In the genomic region with DNA sequence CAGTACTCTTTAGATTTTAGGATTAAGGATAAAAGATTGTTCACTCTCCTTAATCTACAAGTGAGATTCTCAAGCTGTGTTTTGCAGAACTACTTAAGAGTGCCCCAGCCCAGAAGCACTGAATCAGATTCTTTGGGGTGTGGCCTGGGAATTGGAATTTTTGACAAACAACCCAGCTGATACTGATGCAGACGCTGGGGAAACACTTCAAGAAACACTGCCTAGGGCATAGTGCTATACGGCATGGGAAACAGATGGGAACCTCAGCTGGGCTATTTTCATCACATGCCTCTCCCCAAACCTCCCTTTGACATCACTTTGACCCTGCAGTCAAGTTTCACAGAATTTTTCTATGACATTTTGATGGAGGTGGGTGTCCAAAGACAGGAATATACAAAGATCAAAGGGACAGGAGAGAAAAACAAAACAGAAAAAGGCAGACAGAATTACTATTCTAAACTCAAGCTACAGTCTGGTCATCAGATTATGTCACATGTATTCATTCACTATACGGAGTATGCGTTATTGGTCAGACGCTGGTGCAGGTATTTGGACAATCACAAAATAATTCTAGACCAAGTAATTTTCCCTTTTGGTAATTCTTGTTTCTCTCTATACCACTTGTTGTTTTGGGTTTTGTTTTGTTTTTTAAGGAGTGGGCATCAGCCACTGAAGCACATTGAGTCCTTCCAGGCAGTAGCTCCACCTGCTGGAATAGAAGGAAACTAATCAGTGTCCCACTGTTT, we compare ENCODE assay signal across 8 cellular contexts.
DNase-seq lines count a peak whose midpoint lies in the region; ATAC-seq, FAIRE-seq and TF ChIP-seq lines count a peak whose summit lies in the region.
"Not testable (repeated sequence)": the region's sequence is repeated elsewhere in the genome, so short reads cannot be mapped to it uniquely, and the experiment has no call there.

No MANE protein-coding gene starts in this region.

- not testable (repeated sequence) for H3K4me3 ChIP-seq in ovary

- not testable (repeated sequence) for H3K4me3 Mint-ChIP-seq in MCF 10A (ENCODE audit: unreplicated experiment)

- H3K4me1 Mint-ChIP-seq in MCF 10A (ENCODE audit: insufficient read depth, unreplicated experiment) = peaks cover 19% of the 10 kb centered on the region

- H3K27me3 Mint-ChIP-seq in MCF 10A (ENCODE audit: insufficient read depth, unreplicated experiment) = not testable (repeated sequence)

- not testable (repeated sequence) for TF ChIP-seq EP300 in ovary (IDR thresholded peaks at IDR 0.05)

- not testable (repeated sequence) for BruUV-seq in MCF 10A (replicated peaks; lab: Mats Ljungman, UMichigan)

- not testable (repeated sequence) for H3K36me3 Mint-ChIP-seq in MCF 10A (ENCODE audit: insufficient read depth, unreplicated experiment)

- not testable (repeated sequence) for H3K27me3 ChIP-seq in ovary

- CTCF ChIA-PET in MCF 10A (lab: Yijun Ruan, JAX) = interaction anchor here (0.5 to 9.8 kb wide), 40 partner anchors 9 to 780 kb away, joined by 3 to 112 read pairs (median 4); a partner anchor contains a TSS

- peak overlapping the region; percentile 82 for H3K27ac Mint-ChIP-seq in MCF 10A (ENCODE audit: low read depth, unreplicated experiment)

- 31 to 41% (median 40%) methylated on average over 5 of the region's 5 CpGs for WGBS in ovary, 3 donors

- peak; percentile 97 for FAIRE-seq in GM12891 (lab: Jason Lieb, UNC)

- in situ Hi-C loops in ACHN (cut with HindIII; ENCODE audit: low pct_ligation_motif_present, low pct_unique_long_range_greater_than_20kb, low sequenced_read_pairs) = not testable (repeated sequence)

- ATAC-seq in HG02798 (IDR thresholded peaks at IDR 0.05; ENCODE audit: poor library complexity, unreplicated experiment) (peak; percentile 43), left ventricle myocardium superior (peak; percentile 84)

- DNase-seq in ACHN (peak; percentile 20), NAMALWA (ENCODE audit: low spot score) (peak; percentile 62), SW480 (ENCODE audit: low spot score) (peak; percentile 35), MCF 10A (ENCODE audit: unreplicated experiment) (peak; percentile 55), ovary (peak in 2 of 5 donors; percentile 14 to 31)
- not testable (repeated sequence) for DNase-seq in GM12891 (ENCODE audit: insufficient read length, low spot score); left ventricle myocardium superior

- H3K36me3 ChIP-seq in ovary = not testable (repeated sequence)

- not testable (repeated sequence) for TF ChIP-seq POLR2A in GM12891 (IDR thresholded peaks at IDR 0.05; ENCODE audit: low read depth, low read length); ovary (IDR thresholded peaks at IDR 0.05)

- TF ChIP-seq CTCF in MCF 10A (IDR thresholded peaks at IDR 0.05; ENCODE audit: unreplicated experiment) = peak; percentile 72
- peak; percentile 52 to 86 (median 77) for TF ChIP-seq CTCF in ovary (IDR thresholded peaks at IDR 0.05)

- intact Hi-C loops in MCF 10A (cut with micrococcal nuclease) (loop anchor here (1.0 kb wide), 4 partner anchors 71 to 236 kb away; no protein-coding TSS in a partner anchor), left ventricle myocardium superior (cut with micrococcal nuclease) (loop anchor here (5.0 kb wide), 1 partner anchor 237 kb away; no protein-coding TSS in a partner anchor), ovary (cut with DNase I) (loop anchor here (2.0 to 10.0 kb wide), 6 partner anchors 70 to 240 kb away; a partner anchor contains a TSS)

- POLR2A ChIA-PET in MCF 10A (lab: Yijun Ruan, JAX) = interaction anchor here (0.7 to 6.1 kb wide), 14 partner anchors 9 to 237 kb away, joined by 3 to 90 read pairs (median 3); a partner anchor contains a TSS

- not testable (repeated sequence) for H3K4me1 ChIP-seq in ovary (ENCODE audit: insufficient read depth)

- H3K27ac ChIP-seq in ovary = not testable (repeated sequence)

- not testable (repeated sequence) for H3K9me3 ChIP-seq in ovary

- H3K9me3 Mint-ChIP-seq in MCF 10A (ENCODE audit: unreplicated experiment) = not testable (repeated sequence)
